In the genomic region with DNA sequence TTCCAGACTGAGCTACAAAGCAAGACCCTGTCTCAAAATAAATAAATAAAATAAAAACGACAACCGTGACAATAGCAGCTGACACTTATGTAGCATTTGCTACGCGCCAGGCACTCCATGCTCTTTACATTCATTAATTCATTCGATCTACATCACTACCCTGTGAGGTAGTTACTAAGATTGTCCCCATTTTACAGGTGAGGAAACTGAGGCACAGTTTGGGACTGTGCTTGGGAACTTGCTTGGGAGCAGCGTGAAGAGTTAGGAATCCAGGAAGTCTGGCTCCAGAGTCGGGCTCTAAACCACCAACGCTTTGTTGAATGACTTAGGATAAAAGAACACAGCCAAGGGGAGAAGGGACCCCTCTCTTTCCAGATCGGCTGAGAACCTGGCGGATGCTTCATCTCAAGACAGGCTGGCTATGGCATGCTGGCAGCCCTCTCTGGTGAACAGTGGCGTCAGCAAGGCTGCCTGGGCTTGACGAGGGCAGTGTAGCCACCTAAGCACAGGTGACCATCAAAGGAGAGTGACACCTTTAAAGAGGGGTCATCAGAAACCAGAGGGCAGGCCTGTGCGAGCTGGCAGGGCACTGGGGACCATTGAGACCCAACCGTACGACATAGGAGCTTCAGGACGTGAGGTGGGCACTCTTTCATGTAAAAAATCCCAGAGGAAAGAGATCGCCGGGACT, we compare ENCODE assay signal across 8 cellular contexts. TPM values are rescaled to one million over a fixed set of nuclear protein-coding genes. Genes with fewer than 3 reads are reported as not detected.
DNase-seq lines count a peak whose midpoint lies in the region; ATAC-seq and TF ChIP-seq lines count a peak whose summit lies in the region.

No MANE protein-coding gene starts in this region.

- peaks cover 17% of the 10 kb centered on the region for H3K36me3 ChIP-seq in RWPE2 (ENCODE audit: low read depth)

- H3K27me3 ChIP-seq in RWPE2 (ENCODE audit: insufficient read depth, poor library complexity, severe bottlenecking): no peaks in the 10 kb centered on the region

- peaks cover 7% of the 10 kb centered on the region for H3K4me1 ChIP-seq in RWPE2 (ENCODE audit: insufficient read depth, poor library complexity, severe bottlenecking)

- H3K27ac ChIP-seq in RWPE2 (ENCODE audit: poor library complexity, severe bottlenecking): peak overlapping the region; percentile 61

- ATAC-seq in GM21737 (IDR thresholded peaks at IDR 0.05; ENCODE audit: unreplicated experiment) (peak; percentile 9), RWPE2 (ENCODE audit: low read depth) (peak; percentile 6; the same call in 1 of the 3 replicates), GM18520 (IDR thresholded peaks at IDR 0.05; ENCODE audit: unreplicated experiment) (no peak), HG03565 (IDR thresholded peaks at IDR 0.05; ENCODE audit: unreplicated experiment) (no peak)

- no peak for TF ChIP-seq CTCF in RWPE2 (IDR thresholded peaks at IDR 0.05; ENCODE audit: poor library complexity, severe bottlenecking)
- no peak for TF ChIP-seq CTCF in fibroblast of the aortic adventitia (IDR thresholded peaks at IDR 0.05; ENCODE audit: insufficient read depth, low read length)
- no peak for TF ChIP-seq CTCF in retinal pigment epithelial cell (conservative IDR thresholded peaks at IDR 0.05; ENCODE audit: low read depth, low read length)

- no peak for DNase-seq in RWPE2 (ENCODE audit: low spot score)
- DNase-seq in fibroblast of the aortic adventitia (ENCODE audit: low read depth): no peak
- DNase-seq in retinal pigment epithelial cell (ENCODE audit: low read depth): no peak
- DNase-seq in 8988T: no peak
- DNase-seq in activated effector memory CD4-positive, alpha-beta T cell treated with Interleukin-2 at 50 U/mL for 16 hours: no peak

- no peaks in the 10 kb centered on the region for H3K9me3 ChIP-seq in RWPE2 (ENCODE audit: severe bottlenecking)

- H3K4me3 ChIP-seq in RWPE2 (ENCODE audit: severe bottlenecking) (peak overlapping the region; percentile 72), fibroblast of the aortic adventitia (ENCODE audit: low read depth, low read length) (peak overlapping the region; percentile 98), retinal pigment epithelial cell (ENCODE audit: low read length) (peak overlapping the region; percentile 97)

RNA-seq across cellular contexts. Expression of a gene that starts 0.6 kb away (rescaled TPM):
- 6.5 and 18.6 TPM in 2 replicates for total RNA-seq in fibroblast of the aortic adventitia (ENCODE audit: low replicate concordance)

RNA-seq across cellular contexts. Expression of a gene that starts 6.2 kb away (rescaled TPM):
- 14.8 and 30.2 TPM in 2 replicates for total RNA-seq in fibroblast of the aortic adventitia (ENCODE audit: low replicate concordance)

RNA-seq across cellular contexts. Expression of a gene that starts 16.6 kb away (rescaled TPM):
- total RNA-seq in fibroblast of the aortic adventitia (ENCODE audit: low replicate concordance): not detected in 2 replicates

RNA-seq across cellular contexts. Expression of a gene that starts 19.6 kb away (rescaled TPM):
- not detected in 2 replicates for total RNA-seq in fibroblast of the aortic adventitia (ENCODE audit: low replicate concordance)

RNA-seq across cellular contexts. Expression of a gene that starts 39.1 kb away (rescaled TPM):
- not detected in 2 replicates for total RNA-seq in fibroblast of the aortic adventitia (ENCODE audit: low replicate concordance)

Comparison
In these comparisons a context has a peak if more than half of its experiments do, and no peak if none do; other contexts are left out.
1. ATAC-seq: peak in GM21737 (single experiment) and RWPE2 (single experiment); none in GM18520 (single experiment) and HG03565 (single experiment).
2. Peak in every context shown above with its lines, with median percentiles within 50 percentile points of each other: H3K4me3 ChIP-seq.